8 cellular contexts compared by ENCODE assay signal in the genomic region with DNA sequence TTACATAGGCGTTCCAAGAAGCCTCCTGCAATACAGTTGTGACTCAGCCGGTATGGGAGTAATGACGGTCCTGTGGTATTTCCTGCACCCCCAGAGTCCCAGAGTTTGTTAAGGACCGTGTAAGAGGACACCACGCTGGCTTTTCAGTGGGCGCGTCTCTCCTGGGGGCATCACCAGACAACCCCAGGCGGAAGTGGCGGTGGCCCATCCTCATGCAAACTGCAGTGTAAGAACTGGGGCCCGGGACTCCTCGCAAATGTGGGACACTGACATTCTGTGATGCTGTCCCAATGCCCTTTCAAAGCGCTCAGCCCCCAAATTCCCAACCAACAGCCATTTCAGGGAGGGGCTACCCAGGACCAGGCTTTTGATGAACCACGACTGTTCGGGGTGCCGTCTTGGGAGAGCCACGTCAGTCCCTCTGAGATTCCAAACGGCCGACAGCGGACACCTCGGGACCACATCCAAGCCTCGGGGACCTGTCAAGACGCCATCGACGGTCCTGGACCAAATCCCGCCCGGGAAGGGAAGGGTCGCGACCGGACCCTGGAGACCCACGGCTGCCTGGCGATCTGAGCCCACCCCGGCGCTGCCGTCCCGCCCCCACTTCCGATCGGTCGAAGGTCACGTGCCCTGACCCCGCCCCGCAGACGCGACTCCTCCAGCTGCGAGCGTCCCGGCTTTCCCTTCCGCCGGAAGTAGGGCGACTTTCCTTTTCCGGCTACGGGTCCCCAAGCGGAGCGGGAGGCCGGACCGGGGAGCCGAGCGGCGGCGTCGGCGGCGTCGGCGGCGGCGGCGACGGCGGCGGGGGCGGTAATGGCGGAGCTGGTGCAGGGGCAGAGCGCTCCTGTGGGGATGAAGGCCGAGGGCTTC. TPM values are rescaled to one million over a fixed set of nuclear protein-coding genes. Genes with fewer than 3 reads are reported as not detected.
DNase-seq lines count a peak whose midpoint lies in the region; ATAC-seq, FAIRE-seq and TF ChIP-seq lines count a peak whose summit lies in the region.

A gene with protein sequence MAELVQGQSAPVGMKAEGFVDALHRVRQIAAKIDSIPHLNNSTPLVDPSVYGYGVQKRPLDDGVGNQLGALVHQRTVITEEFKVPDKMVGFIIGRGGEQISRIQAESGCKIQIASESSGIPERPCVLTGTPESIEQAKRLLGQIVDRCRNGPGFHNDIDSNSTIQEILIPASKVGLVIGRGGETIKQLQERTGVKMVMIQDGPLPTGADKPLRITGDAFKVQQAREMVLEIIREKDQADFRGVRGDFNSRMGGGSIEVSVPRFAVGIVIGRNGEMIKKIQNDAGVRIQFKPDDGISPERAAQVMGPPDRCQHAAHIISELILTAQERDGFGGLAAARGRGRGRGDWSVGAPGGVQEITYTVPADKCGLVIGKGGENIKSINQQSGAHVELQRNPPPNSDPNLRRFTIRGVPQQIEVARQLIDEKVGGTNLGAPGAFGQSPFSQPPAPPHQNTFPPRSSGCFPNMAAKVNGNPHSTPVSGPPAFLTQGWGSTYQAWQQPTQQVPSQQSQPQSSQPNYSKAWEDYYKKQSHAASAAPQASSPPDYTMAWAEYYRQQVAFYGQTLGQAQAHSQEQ (plus strand): TSS at position 713 of the 873 bp plus-strand sequence. CDS start 104 bp downstream, at position 817.

- H3K4me1 Mint-ChIP-seq in central memory CD8-positive, alpha-beta T cell, result peaks cover 31% of the 10 kb centered on the region

- intact Hi-C loops in kidney (cut with DNase I), result no loop called here

- no peak for TF ChIP-seq CTCF in kidney (IDR thresholded peaks at IDR 0.05; ENCODE audit: borderline replicate concordance, extremely low read depth, insufficient read depth)

- peak within 1 kb of the TSS; percentile 94 to 97 for H3K9ac ChIP-seq in kidney (ENCODE audit: low read length in 2 of 2)

- ATAC-seq in GM19023 (IDR thresholded peaks at IDR 0.05; ENCODE audit: unreplicated experiment), result peak; percentile 92
- peak; percentile 87 for ATAC-seq in HG03342 (IDR thresholded peaks at IDR 0.05; ENCODE audit: unreplicated experiment)
- peak; percentile 93 to 95 for ATAC-seq in activated CD4-positive, CD25-positive, alpha-beta regulatory T cell treated with anti-CD3 and anti-CD28 coated beads, Interleukin-2, amount 50 U/mL, for 24 hours
- ATAC-seq in central memory CD8-positive, alpha-beta T cell (replicated peaks; ENCODE audit: extremely low read depth, poor library complexity, severe bottlenecking), result peak; percentile 75

- no peaks in the 10 kb centered on the region for H3K27me3 Mint-ChIP-seq in central memory CD8-positive, alpha-beta T cell

- H3K9me3 Mint-ChIP-seq in central memory CD8-positive, alpha-beta T cell, result no peaks in the 10 kb centered on the region

- H3K4me3 ChIP-seq in kidney (ENCODE audit: low read length in 2 of 2), result peak within 1 kb of the TSS; percentile 98

- H3K36me3 Mint-ChIP-seq in central memory CD8-positive, alpha-beta T cell (ENCODE audit: insufficient read depth), result peaks cover 4% of the 10 kb centered on the region

- no peaks in the 10 kb centered on the region for H3K9me3 ChIP-seq in kidney (ENCODE audit: control insufficient read depth in 1 of 2, low read length in 2 of 2)

- peak within 1 kb of the TSS; percentile 83 to 89 for H3K27ac ChIP-seq in kidney (ENCODE audit: low read depth in 2 of 2, low read length in 2 of 2)

- H3K4me1 ChIP-seq in kidney (ENCODE audit: control insufficient read depth in 1 of 2, insufficient read depth in 1 of 2, low read depth in 1 of 2, low read length in 2 of 2), result peaks cover 11 to 15% of the 10 kb centered on the region in 2 donors

- no peaks in the 10 kb centered on the region for H3K36me3 ChIP-seq in kidney (ENCODE audit: control insufficient read depth in 1 of 2, insufficient read depth in 2 of 2, low read length in 2 of 2)

- peak within 1 kb of the TSS; percentile 88 for H3K4me3 Mint-ChIP-seq in central memory CD8-positive, alpha-beta T cell

- H3K27ac Mint-ChIP-seq in central memory CD8-positive, alpha-beta T cell (ENCODE audit: low read depth), result peak within 1 kb of the TSS; percentile 65

- DNase-seq in AG08395 (ENCODE audit: low spot score) (peak; percentile 98), NCI-H446 (lab: John Stamatoyannopoulos, UW) (peak; percentile 29 to 76), kidney (peak; percentile 98)
- DNase-seq in central memory CD8-positive, alpha-beta T cell (ENCODE audit: low spot score in 2 of 2), result peak; percentile 65 to 68
- peak; percentile 71 to 83 for DNase-seq in stimulated activated CD4-positive, alpha-beta T cell treated with anti-CD3 and anti-CD28 coated beads, Interleukin-15, amount 100 ng/mL, for 1 hour (ENCODE audit: low read depth in 1 of 2, low spot score in 1 of 2)

- no peak for FAIRE-seq in kidney (lab: Jason Lieb, UNC)

RNA-seq across cellular contexts. Expression of the gene that starts here (rescaled TPM):
- total RNA-seq in kidney, result 44.1 TPM
- 19.4 TPM for polyA plus RNA-seq in kidney (ENCODE audit: insufficient read depth, low read depth, low replicate concordance)

Comparison
In these comparisons a context has a peak if more than half of its experiments do, and no peak if none do; other contexts are left out.
1. Peak in every context shown above with its lines: DNase-seq, ATAC-seq, H3K4me3 ChIP-seq and H3K27ac ChIP-seq.